23 cellular contexts compared by ENCODE assay signal in genomic region chr14:53872551-53873188, GRCh38.
"Had no signal": no experiment of that assay in that cellular context is flagged by ENCODE, and none has a peak within 500 bp of the region (broad histone marks: within the 10 kb centered on the region; RNA-seq: fewer than 3 reads in every experiment).

No MANE protein-coding gene starts in this region.

- DNase-seq: activated CD4-positive, alpha-beta T cell treated with anti-CD3 and anti-CD28 coated beads for 1 hour; activated CD4-positive, alpha-beta T cell treated with anti-CD3 and anti-CD28 coated beads, Interleukin-2, amount 50 U/mL, for 1 hour; activated CD8-positive, alpha-beta T cell treated with anti-CD3 and anti-CD28 coated beads, Interleukin-2, amount 10 ng/mL, durations not matched to agents 7 days and 5 days; activated gamma-delta T cell; activated naive CD4-positive, alpha-beta T cell treated with anti-CD3 and anti-CD28 coated beads, Interleukin-2, amount 50 U/mL, for 16 hours; activated naive CD8-positive, alpha-beta T cell treated with anti-CD3 and anti-CD28 coated beads, Interleukin-2, amount 50 U/mL, for 24 hours; anterior cingulate cortex; brain microvascular endothelial cell; caudate nucleus; dermis blood vessel endothelial cell; effector CD8-positive, alpha-beta T cell; foreskin fibroblast; immature natural killer cell; nucleus accumbens; right cardiac atrium; stimulated activated CD4-positive, alpha-beta T cell treated with anti-CD3 and anti-CD28 coated beads, Interleukin-12 subunit alpha, Interleukin-12 subunit beta, amount 100 ng/mL, for 4 hours; substantia nigra; thyroid gland had no signal

- H3K4me3 ChIP-seq: thyroid gland had no signal

- H3K4me1 Mint-ChIP-seq: activated naive CD8-positive, alpha-beta T cell treated with anti-CD3 and anti-CD28 coated beads, Interleukin-2, amount 50 U/mL, for 24 hours; immature natural killer cell; memory B cell had no signal

- H3K4me3 Mint-ChIP-seq: activated CD8-positive, alpha-beta T cell treated with anti-CD3 and anti-CD28 coated beads, Interleukin-2, amount 10 ng/mL, durations not matched to agents 7 days and 5 days; activated naive CD8-positive, alpha-beta T cell treated with anti-CD3 and anti-CD28 coated beads, Interleukin-2, amount 50 U/mL, for 24 hours; activated T-helper 1 cell treated with anti-CD3 and anti-CD28 coated beads, Interleukin-12 subunit alpha, Interleukin-12 subunit beta, Interleukin-2, Interleukin-4 antibody, amounts not matched to agents 30 ng/mL and 10 ng/mL and 1 ng/mL, durations not matched to agents 14 hours and 24 hours and 36 hours; immature natural killer cell; memory B cell; stimulated activated naive CD8-positive, alpha-beta T cell treated with anti-CD3 and anti-CD28 coated beads, Interleukin-15, Interleukin-2, amounts not matched to agents 100 ng/mL and 50 ng/mL, for 24 hours had no signal

- H3K36me3 ChIP-seq: brain microvascular endothelial cell, thyroid gland had no signal

- H3K27me3 Mint-ChIP-seq: activated naive CD8-positive, alpha-beta T cell treated with anti-CD3 and anti-CD28 coated beads, Interleukin-2, amount 50 U/mL, for 24 hours; stimulated activated naive CD8-positive, alpha-beta T cell treated with anti-CD3 and anti-CD28 coated beads, Interleukin-15, Interleukin-2, amounts not matched to agents 100 ng/mL and 50 ng/mL, for 24 hours had no signal

- H3K9me3 ChIP-seq: thyroid gland had no signal

- H3K79me2 ChIP-seq: parathyroid adenoma had no signal

- H3K27me3 ChIP-seq: brain microvascular endothelial cell, thyroid gland had no signal

- ATAC-seq: activated CD8-positive, alpha-beta T cell treated with anti-CD3 and anti-CD28 coated beads, Interleukin-2, amount 10 ng/mL, durations not matched to agents 7 days and 5 days; activated naive CD8-positive, alpha-beta T cell treated with anti-CD3 and anti-CD28 coated beads, Interleukin-2, amount 50 U/mL, for 24 hours; esophagus mucosa; right cardiac atrium had no signal

- H3K4me1 ChIP-seq: parathyroid adenoma had no signal

- H3K9me3 Mint-ChIP-seq: activated naive CD8-positive, alpha-beta T cell treated with anti-CD3 and anti-CD28 coated beads, Interleukin-2, amount 50 U/mL, for 24 hours had no signal

- H3K36me3 Mint-ChIP-seq: memory B cell had no signal

- H3K27ac Mint-ChIP-seq: activated CD8-positive, alpha-beta T cell treated with anti-CD3 and anti-CD28 coated beads, Interleukin-2, amount 10 ng/mL, durations not matched to agents 7 days and 5 days; activated naive CD8-positive, alpha-beta T cell treated with anti-CD3 and anti-CD28 coated beads, Interleukin-2, amount 50 U/mL, for 24 hours; activated T-helper 1 cell treated with anti-CD3 and anti-CD28 coated beads, Interleukin-12 subunit alpha, Interleukin-12 subunit beta, Interleukin-2, Interleukin-4 antibody, amounts not matched to agents 30 ng/mL and 10 ng/mL and 1 ng/mL, durations not matched to agents 14 hours and 24 hours and 36 hours; immature natural killer cell; memory B cell; stimulated activated naive CD8-positive, alpha-beta T cell treated with anti-CD3 and anti-CD28 coated beads, Interleukin-15, Interleukin-2, amounts not matched to agents 100 ng/mL and 50 ng/mL, for 24 hours had no signal

- H2AFZ ChIP-seq: parathyroid adenoma had no signal

- H3K27ac ChIP-seq: brain microvascular endothelial cell, parathyroid adenoma, thyroid gland had no signal

- H3K9ac ChIP-seq: parathyroid adenoma had no signal
